Comparison of ENCODE assay signal across 9 cellular contexts in genomic region chr17:50547736-50548083, GRCh38. TPM values are rescaled to one million over a fixed set of nuclear protein-coding genes. Genes with fewer than 3 reads are reported as not detected.
DNase-seq lines count a peak whose midpoint lies in the region; ATAC-seq and TF ChIP-seq lines count a peak whose summit lies in the region.
"Had no signal": no experiment of that assay in that cellular context is flagged by ENCODE, and none has a peak within 500 bp of the region (broad histone marks: within the 10 kb centered on the region; RNA-seq: fewer than 3 reads in every experiment).

No MANE protein-coding gene starts in this region.

- 56% methylated on average over 5 of the region's 5 CpGs; no CpG with 5 or more reads in 1 of the 2 donors for WGBS in upper lobe of left lung, 2 donors

- peaks cover 5% of the 10 kb centered on the region for H3K27me3 Mint-ChIP-seq in activated naive CD4-positive, alpha-beta T cell treated with anti-CD3 and anti-CD28 coated beads, Interleukin-2, amount 50 U/mL, for 24 hours

- TF ChIP-seq POLR2A in upper lobe of left lung (IDR thresholded peaks at IDR 0.05), result no peak

- intact Hi-C loops in lower lobe of right lung (cut with DNase I), result no loop called here

- ATAC-seq in lower lobe of right lung, result no peak
- ATAC-seq in upper lobe of left lung (ENCODE audit: low FRiP score in 2 of 2), result no peak

- peaks cover 16% of the 10 kb centered on the region for H3K4me1 Mint-ChIP-seq in activated naive CD4-positive, alpha-beta T cell treated with anti-CD3 and anti-CD28 coated beads, Interleukin-2, amount 50 U/mL, for 24 hours

- peaks cover 27% of the 10 kb centered on the region for H3K4me1 ChIP-seq in lower lobe of right lung
- peaks cover 17 to 34% (median 20%) of the 10 kb centered on the region in 4 donors for H3K4me1 ChIP-seq in upper lobe of left lung

- H3K9me3 ChIP-seq in lower lobe of right lung, result no peaks in the 10 kb centered on the region
- no peaks in the 10 kb centered on the region for H3K9me3 ChIP-seq in upper lobe of left lung

- H3K27ac ChIP-seq in lower lobe of right lung, result peak overlapping the region; percentile 85
- peak overlapping the region in 3 of 4 donors; percentile 79 to 93 (median 87) for H3K27ac ChIP-seq in upper lobe of left lung

- no peak for DNase-seq in activated naive CD4-positive, alpha-beta T cell (lab: John Stamatoyannopoulos, UW)
- no peak for DNase-seq in astrocyte of the cerebellum (ENCODE audit: low read depth)
- DNase-seq in lower lobe of right lung, result no peak
- no peak for DNase-seq in upper lobe of left lung
- DNase-seq in T-helper 9 cell, result no peak
- DNase-seq in MV-4-11 (lab: John Stamatoyannopoulos, UW), result no peak
- DNase-seq in stimulated activated naive CD4-positive, alpha-beta T cell treated with Interleukin-2 at 50 U/mL for 16 hours (lab: John Stamatoyannopoulos, UW), result no peak
- DNase-seq: NCI-H1092 had no signal

- TF ChIP-seq CTCF in astrocyte of the cerebellum (IDR thresholded peaks at IDR 0.05; ENCODE audit: low read depth, low read length, missing control alignments) (no peak), lower lobe of right lung (IDR thresholded peaks at IDR 0.05) (no peak), upper lobe of left lung (IDR thresholded peaks at IDR 0.05) (no peak)

- H3K27ac Mint-ChIP-seq in activated naive CD4-positive, alpha-beta T cell treated with anti-CD3 and anti-CD28 coated beads, Interleukin-2, amount 50 U/mL, for 24 hours, result no peak overlapping the region

- H3K4me3 Mint-ChIP-seq in activated naive CD4-positive, alpha-beta T cell treated with anti-CD3 and anti-CD28 coated beads, Interleukin-2, amount 50 U/mL, for 24 hours, result peak overlapping the region; percentile 57

- peaks cover 11% of the 10 kb centered on the region for H3K36me3 ChIP-seq in lower lobe of right lung
- H3K36me3 ChIP-seq in upper lobe of left lung, result peaks cover 0 to 11% (median 3%) of the 10 kb centered on the region in 4 donors

- no peaks in the 10 kb centered on the region for H3K9me3 Mint-ChIP-seq in activated naive CD4-positive, alpha-beta T cell treated with anti-CD3 and anti-CD28 coated beads, Interleukin-2, amount 50 U/mL, for 24 hours

- TF ChIP-seq EP300 in upper lobe of left lung (IDR thresholded peaks at IDR 0.05), result no peak

- H3K4me3 ChIP-seq in astrocyte of the cerebellum (ENCODE audit: low read depth, low read length) (peak overlapping the region; percentile 59), lower lobe of right lung (peak overlapping the region; percentile 68), upper lobe of left lung (peak overlapping the region in 3 of 4 donors; percentile 52 to 60 (median 57))

- H3K27me3 ChIP-seq in lower lobe of right lung (ENCODE audit: low read depth) (no peaks in the 10 kb centered on the region), upper lobe of left lung (no peaks in the 10 kb centered on the region)

- in situ Hi-C loops in astrocyte of the cerebellum (cut with HindIII; ENCODE audit: low sequenced_read_pairs), result no loop called here

- no peaks in the 10 kb centered on the region for H3K36me3 Mint-ChIP-seq in activated naive CD4-positive, alpha-beta T cell treated with anti-CD3 and anti-CD28 coated beads, Interleukin-2, amount 50 U/mL, for 24 hours

RNA-seq across cellular contexts. Expression of gene SPATA20, which starts 0.7 kb away (rescaled TPM):
- total RNA-seq in lower lobe of right lung (29.7 TPM), upper lobe of left lung (100 to 1,000 TPM in 2 of 6 donors, 10 to 100 TPM in 4; 32.9 to 111 (median 46.4) TPM)

RNA-seq across cellular contexts. Expression of gene CACNA1G, which starts 12.8 kb away (rescaled TPM):
- total RNA-seq in lower lobe of right lung (0.21 TPM), upper lobe of left lung (under 1 TPM in 4 of 6 donors, not detected in 2; under 0.01 to 0.37 (median 0.11) TPM)

RNA-seq across cellular contexts. Expression of gene EPN3, which starts 15.2 kb away (rescaled TPM):
- 1.5 TPM for total RNA-seq in lower lobe of right lung
- 10 to 100 TPM in 1 of 6 donors, 1 to 10 TPM in 2, under 1 TPM in 2, not detected in 1; 0.74 to 14.4 (median 1.2) TPM for total RNA-seq in upper lobe of left lung

RNA-seq across cellular contexts. Expression of gene MYCBPAP, which starts 39.5 kb away (rescaled TPM):
- total RNA-seq in lower lobe of right lung (3.8 TPM), upper lobe of left lung (10 to 100 TPM in 1 of 6 donors, 1 to 10 TPM in 5; 1.0 to 14.7 (median 4.2) TPM)
